8 cellular contexts compared by ENCODE assay signal in the genomic region with DNA sequence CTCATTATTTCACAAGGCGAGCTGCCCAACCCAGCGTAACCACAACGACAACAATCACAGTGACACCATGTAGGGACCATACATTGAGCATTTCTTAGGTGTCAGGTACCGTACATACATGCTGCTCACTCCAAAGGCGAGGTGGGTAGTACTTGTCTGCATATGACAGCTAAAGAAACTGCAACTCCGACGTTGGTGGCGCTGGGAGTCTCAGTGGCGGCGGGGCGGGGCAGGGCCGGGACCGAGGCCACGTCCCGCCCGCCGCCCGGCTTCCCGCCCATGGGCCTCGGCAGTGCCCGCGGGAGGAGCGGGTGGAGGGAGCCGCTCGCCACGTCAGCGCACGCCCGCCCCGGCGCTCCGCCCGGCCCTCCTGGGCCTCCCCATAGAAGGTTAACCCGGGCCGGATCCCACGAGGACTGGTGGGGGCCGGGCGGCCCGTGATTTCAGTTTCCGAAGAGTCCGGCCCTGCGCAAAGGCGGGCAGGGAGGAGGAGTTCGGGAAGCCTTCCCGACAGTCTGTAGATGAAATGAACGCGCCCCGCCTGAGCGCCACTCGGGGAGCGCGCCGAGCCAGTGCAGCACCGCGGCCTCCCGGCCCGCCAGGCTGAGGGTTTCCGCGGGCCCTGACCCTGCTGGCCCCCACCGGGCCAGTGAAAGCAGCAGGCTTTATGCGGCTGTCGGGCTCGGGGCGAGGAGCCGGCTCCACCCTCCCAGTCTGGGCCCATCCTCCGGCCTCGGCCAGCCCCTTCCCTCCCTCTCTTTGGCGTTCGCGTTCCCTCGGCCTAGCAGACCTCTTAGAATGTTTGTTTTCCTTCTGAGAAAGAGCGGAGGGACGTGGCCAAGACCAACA.
DNase-seq lines count a peak whose midpoint lies in the region; ATAC-seq and TF ChIP-seq lines count a peak whose summit lies in the region.

No MANE protein-coding gene starts in this region.

- H3K27me3 ChIP-seq in DND-41 (ENCODE audit: insufficient read depth, low read length, poor library complexity) = no peaks in the 10 kb centered on the region
- no peaks in the 10 kb centered on the region for H3K27me3 ChIP-seq in osteoblast (ENCODE audit: insufficient read depth, low read length)
- no peaks in the 10 kb centered on the region for H3K27me3 ChIP-seq in testis

- H3K79me2 ChIP-seq in DND-41 (ENCODE audit: insufficient read depth, low read length) = no peaks in the 10 kb centered on the region
- H3K79me2 ChIP-seq in osteoblast (ENCODE audit: insufficient read depth, low read length) = no peaks in the 10 kb centered on the region

- peak overlapping the region; percentile 80 for H3K4me3 Mint-ChIP-seq in activated naive CD8-positive, alpha-beta T cell
- peak overlapping the region; percentile 72 for H3K4me3 Mint-ChIP-seq in glutamatergic neuron (ENCODE audit: unreplicated experiment)

- H3K4me1 Mint-ChIP-seq in activated naive CD8-positive, alpha-beta T cell (ENCODE audit: low read depth) = peaks cover 15% of the 10 kb centered on the region
- H3K4me1 Mint-ChIP-seq in glutamatergic neuron (ENCODE audit: low read depth, unreplicated experiment) = peaks cover 10% of the 10 kb centered on the region

- DNase-seq in DND-41 = peak; percentile 70
- peak; percentile 71 for DNase-seq in HuH-7 (ENCODE audit: low spot score)
- DNase-seq in SKM-1 (lab: John Stamatoyannopoulos, UW; ENCODE audit: unreplicated experiment) = peak; percentile 39
- DNase-seq in glutamatergic neuron = peak; percentile 56
- peak; percentile 98 for DNase-seq in osteoblast (ENCODE audit: insufficient read length, low spot score, missing footprints)
- peak; percentile 93 for DNase-seq in testis

- intact Hi-C loops in testis (cut with DNase I; ENCODE audit: low total_unique reads) = loop anchor here (10.0 kb wide), 1 partner anchor 119 kb away; a partner anchor contains a TSS

- H2AFZ ChIP-seq in DND-41 (ENCODE audit: low read depth, low read length) (peak overlapping the region; percentile 90), osteoblast (ENCODE audit: low read length) (peak overlapping the region; percentile 95)

- ATAC-seq in DND-41 (ENCODE audit: insufficient read depth, low read depth) (peak; percentile 90), GM21529 (IDR thresholded peaks at IDR 0.05; ENCODE audit: unreplicated experiment) (peak; percentile 85)

- H4K20me1 ChIP-seq in DND-41 (ENCODE audit: insufficient read depth, low read length) (no peaks in the 10 kb centered on the region), osteoblast (ENCODE audit: insufficient read depth, low read length) (no peaks in the 10 kb centered on the region)

- H3K36me3 ChIP-seq in DND-41 (ENCODE audit: insufficient read depth, low read length) = no peaks in the 10 kb centered on the region
- H3K36me3 ChIP-seq in osteoblast (ENCODE audit: insufficient read depth, low read length) = no peaks in the 10 kb centered on the region
- H3K36me3 ChIP-seq in testis (ENCODE audit: low read depth, missing control alignments) = no peaks in the 10 kb centered on the region

- H3K27me3 Mint-ChIP-seq in activated naive CD8-positive, alpha-beta T cell = no peaks in the 10 kb centered on the region
- peaks cover 2% of the 10 kb centered on the region for H3K27me3 Mint-ChIP-seq in glutamatergic neuron (ENCODE audit: unreplicated experiment)

- peak overlapping the region; percentile 59 for H3K27ac Mint-ChIP-seq in activated naive CD8-positive, alpha-beta T cell
- no peak overlapping the region for H3K27ac Mint-ChIP-seq in glutamatergic neuron (ENCODE audit: unreplicated experiment)

- 0 to 2% methylated on average over 29 to 56 of the region's 73 CpGs for WGBS in testis, 2 donors

- TF ChIP-seq POLR2A in testis (IDR thresholded peaks at IDR 0.05) = peak; percentile 41

- peak overlapping the region in 1 of 2 experiments; percentile 57; a peak in 3 of 4 replicates for H3K4me3 ChIP-seq in DND-41 (ENCODE audit: low read depth in 1 of 2, low read length in 2 of 2)
- peak overlapping the region; percentile 72 for H3K4me3 ChIP-seq in osteoblast (ENCODE audit: insufficient read depth, low read length)
- peak overlapping the region; percentile 54 to 67 for H3K4me3 ChIP-seq in testis

- peak overlapping the region; percentile 64 for H3K27ac ChIP-seq in DND-41 (ENCODE audit: low read length)
- peak overlapping the region; percentile 88 for H3K27ac ChIP-seq in osteoblast (ENCODE audit: low read depth, low read length)
- peak overlapping the region; percentile 87 to 96 for H3K27ac ChIP-seq in testis

- H3K9ac ChIP-seq in DND-41 (ENCODE audit: low read depth, low read length) = peak overlapping the region; percentile 66

- H3K36me3 Mint-ChIP-seq in activated naive CD8-positive, alpha-beta T cell = no peaks in the 10 kb centered on the region
- no peaks in the 10 kb centered on the region for H3K36me3 Mint-ChIP-seq in glutamatergic neuron (ENCODE audit: unreplicated experiment)

- no peaks in the 10 kb centered on the region for H3K9me3 Mint-ChIP-seq in activated naive CD8-positive, alpha-beta T cell (ENCODE audit: low read depth)
- peaks cover 5% of the 10 kb centered on the region for H3K9me3 Mint-ChIP-seq in glutamatergic neuron (ENCODE audit: unreplicated experiment)

- peak overlapping the region; percentile 66 for H3K4me2 ChIP-seq in DND-41 (ENCODE audit: insufficient read depth, low read length)
- H3K4me2 ChIP-seq in osteoblast (ENCODE audit: insufficient read depth, low read length) = peak overlapping the region; percentile 92

- no peak for TF ChIP-seq CTCF in DND-41 (IDR thresholded peaks at IDR 0.05; ENCODE audit: borderline replicate concordance, extremely low read depth, low read length, poor library complexity, severe bottlenecking)
- no peak for TF ChIP-seq CTCF in glutamatergic neuron (IDR thresholded peaks at IDR 0.05; ENCODE audit: partially characterized antibody, unreplicated experiment)
- TF ChIP-seq CTCF in osteoblast (IDR thresholded peaks at IDR 0.05; ENCODE audit: extremely low read depth, low read depth, low read length) = no peak
- no peak for TF ChIP-seq CTCF in testis (IDR thresholded peaks at IDR 0.05)

- no peaks in the 10 kb centered on the region for H3K9me3 ChIP-seq in DND-41 (ENCODE audit: insufficient read depth, low read length, severe bottlenecking)
- H3K9me3 ChIP-seq in osteoblast (ENCODE audit: low read depth, low read length) = no peaks in the 10 kb centered on the region
- H3K9me3 ChIP-seq in testis = no peaks in the 10 kb centered on the region

- H3K4me1 ChIP-seq in DND-41 (ENCODE audit: insufficient read depth, low read length) (peaks cover 14% of the 10 kb centered on the region), osteoblast (ENCODE audit: insufficient read depth, low read length) (peaks cover 27% of the 10 kb centered on the region), testis (peaks cover 18% of the 10 kb centered on the region)

Comparison
In these comparisons a context has a peak if more than half of its experiments do, and no peak if none do; other contexts are left out.
1. DNase-seq: peak in every context shown above with its lines; median percentile 98 in osteoblast; 93 in testis; 71 in HuH-7; 70 in DND-41; 56 in glutamatergic neuron; 39 in SKM-1.